9 cellular contexts compared by ENCODE assay signal in the genomic region with DNA sequence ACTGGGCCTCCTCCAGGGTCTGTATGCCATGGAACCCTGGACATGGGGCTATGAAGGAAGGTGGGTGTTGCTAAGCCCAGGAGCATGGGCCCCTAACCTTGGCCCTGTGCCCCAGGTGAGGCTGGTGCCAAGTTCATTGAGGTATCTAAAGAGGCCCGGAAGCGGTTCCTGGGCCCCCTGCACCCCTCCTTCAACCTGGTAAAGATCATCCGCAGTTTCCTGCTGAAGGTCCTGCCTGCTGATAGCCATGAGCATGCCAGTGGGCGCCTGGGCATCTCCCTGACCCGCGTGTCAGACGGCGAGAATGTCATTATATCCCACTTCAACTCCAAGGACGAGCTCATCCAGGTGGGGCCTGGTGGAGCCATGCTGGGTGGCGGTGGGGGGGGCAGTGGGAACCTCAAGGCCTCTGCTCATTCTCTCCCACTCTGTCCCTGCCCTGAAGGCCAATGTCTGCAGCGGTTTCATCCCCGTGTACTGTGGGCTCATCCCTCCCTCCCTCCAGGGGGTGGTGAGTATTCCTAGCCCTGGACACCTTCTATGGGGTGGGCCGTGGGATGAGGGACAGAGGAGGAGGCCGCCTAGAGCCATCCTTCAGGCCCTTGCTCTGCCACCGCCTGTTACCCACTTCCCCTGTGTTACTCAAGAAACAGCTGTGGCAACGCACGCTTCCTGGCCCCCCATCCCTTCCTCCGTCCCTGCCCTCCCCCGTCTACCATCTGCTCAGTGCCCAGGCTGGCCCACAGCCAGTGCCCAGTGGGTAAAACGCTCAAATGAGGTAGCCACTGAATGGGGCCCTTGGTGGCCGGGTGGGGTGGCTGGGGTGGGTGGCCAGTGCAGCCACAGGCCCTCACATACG. TPM values are rescaled to one million over a fixed set of nuclear protein-coding genes. Genes with fewer than 3 reads are reported as not detected.
DNase-seq lines count a peak whose midpoint lies in the region; ATAC-seq and TF ChIP-seq lines count a peak whose summit lies in the region.
"Had no signal": no experiment of that assay in that cellular context is flagged by ENCODE, and none has a peak within 500 bp of the region (broad histone marks: within the 10 kb centered on the region; RNA-seq: fewer than 3 reads in every experiment).

No MANE protein-coding gene starts in this region.

- H3K4me1 ChIP-seq in left ventricle myocardium inferior (peaks cover 71% of the 10 kb centered on the region), skeletal muscle tissue (ENCODE audit: control insufficient read depth in 3 of 3, insufficient read depth in 3 of 3, low read length in 3 of 3) (peaks cover 38 to 53% (median 39%) of the 10 kb centered on the region in 3 donors)

- ATAC-seq in T-helper 17 cell = no peak

- H3K36me3 ChIP-seq in left ventricle myocardium inferior (peaks cover 43% of the 10 kb centered on the region), skeletal muscle tissue (ENCODE audit: control insufficient read depth in 3 of 3, insufficient read depth in 3 of 3, low read length in 3 of 3) (peaks cover 12 to 28% (median 23%) of the 10 kb centered on the region in 3 donors)

- intact Hi-C loops in left ventricle myocardium inferior (cut with micrococcal nuclease) = no loop called here

- no peak for TF ChIP-seq POLR2A in erythroblast (IDR thresholded peaks at IDR 0.05; ENCODE audit: low read length)

- TF ChIP-seq CTCF in left ventricle myocardium inferior (IDR thresholded peaks at IDR 0.05; ENCODE audit: borderline replicate concordance) = no peak

- no peaks in the 10 kb centered on the region for H3K9me3 ChIP-seq in T-helper 17 cell (ENCODE audit: control insufficient read depth, low read length, poor library complexity, severe bottlenecking)
- no peaks in the 10 kb centered on the region for H3K9me3 ChIP-seq in left ventricle myocardium inferior (replicated peaks)
- no peaks in the 10 kb centered on the region for H3K9me3 ChIP-seq in skeletal muscle tissue (ENCODE audit: control insufficient read depth in 3 of 3, low read length in 3 of 3)

- peaks cover 4% of the 10 kb centered on the region for H3K4me1 Mint-ChIP-seq in T-helper 17 cell

- H3K9ac ChIP-seq in skeletal muscle tissue (ENCODE audit: low read depth in 1 of 3, low read length in 3 of 3) = peak overlapping the region; percentile 51 to 99 (median 65)

- peak overlapping the region; percentile 91 for H3K4me3 ChIP-seq in left ventricle myocardium inferior
- H3K4me3 ChIP-seq in skeletal muscle tissue (ENCODE audit: low read length in 3 of 3) = peak overlapping the region; percentile 30 to 94 (median 92)

- no peak overlapping the region for H3K27ac Mint-ChIP-seq in T-helper 17 cell

- peak overlapping the region; percentile 86 for H3K4me3 Mint-ChIP-seq in T-helper 17 cell

- H3K36me3 Mint-ChIP-seq in T-helper 17 cell (ENCODE audit: low read depth) = peaks cover 2% of the 10 kb centered on the region

- H3K27me3 Mint-ChIP-seq in T-helper 17 cell = peaks cover 4% of the 10 kb centered on the region

- no peaks in the 10 kb centered on the region for H3K27me3 ChIP-seq in left ventricle myocardium inferior (ENCODE audit: low read depth)
- H3K27me3 ChIP-seq in skeletal muscle tissue (ENCODE audit: control insufficient read depth in 3 of 3, insufficient read depth in 3 of 3, low read length in 3 of 3) = peaks cover 0 to 14% (median 5%) of the 10 kb centered on the region in 3 donors

- DNase-seq in GF-D8 (lab: John Stamatoyannopoulos, UW) = peak; percentile 60
- DNase-seq in T-helper 17 cell = no peak
- DNase-seq in left ventricle myocardium inferior = no peak
- DNase-seq in SKM-1 (lab: John Stamatoyannopoulos, UW; ENCODE audit: unreplicated experiment) = no peak
- DNase-seq in GOT3 (lab: John Stamatoyannopoulos, UW) = no peak
- DNase-seq in activated CD4-positive, alpha-beta T cell treated with anti-CD3 and anti-CD28 coated beads for 4 hours = no peak
- DNase-seq in erythroblast (lab: John Stamatoyannopoulos, UW) = no peak
- DNase-seq: NCI-H2107 had no signal

- H3K27ac ChIP-seq in left ventricle myocardium inferior (replicated peaks) (peak overlapping the region; percentile 99), skeletal muscle tissue (ENCODE audit: low read depth, low read length) (peak overlapping the region; percentile 95)

RNA-seq across cellular contexts. Expression of gene PNPLA2, which starts 3.0 kb away (rescaled TPM):
- 100 to 1,000 TPM; 178 to 182 TPM for total RNA-seq in T-helper 17 cell
- 300 TPM for total RNA-seq in left ventricle myocardium inferior
- 13.6 TPM for total RNA-seq in skeletal muscle tissue

RNA-seq across cellular contexts. Expression of gene CRACR2B, which starts 6.0 kb away (rescaled TPM):
- total RNA-seq in T-helper 17 cell (1 to 10 TPM in 1 of 2 donors, under 1 TPM in 1; 0.47 to 1.0 TPM), left ventricle myocardium inferior (23.2 TPM), skeletal muscle tissue (5.7 TPM)

RNA-seq across cellular contexts. Expression of gene CD151, which starts 11.0 kb away (rescaled TPM):
- 10 to 100 TPM; 54.9 to 67.3 TPM for total RNA-seq in T-helper 17 cell
- total RNA-seq in left ventricle myocardium inferior = 408 TPM
- total RNA-seq in skeletal muscle tissue = 94.5 TPM

RNA-seq across cellular contexts. Expression of gene RPLP2, which starts 12.0 kb away (rescaled TPM):
- total RNA-seq in T-helper 17 cell = 1,000 to 10,000 TPM; 4,178 to 4,199 TPM
- 871 TPM for total RNA-seq in left ventricle myocardium inferior
- total RNA-seq in skeletal muscle tissue = 414 TPM

RNA-seq across cellular contexts. Expression of gene PIDD1, which starts 16.7 kb away (rescaled TPM):
- total RNA-seq in T-helper 17 cell (10 to 100 TPM; 26.8 to 29.7 TPM), left ventricle myocardium inferior (7.1 TPM), skeletal muscle tissue (2.1 TPM)

Comparison
In these comparisons a context has a peak if more than half of its experiments do, and no peak if none do; other contexts are left out.
1. RNA of gene PNPLA2, which starts 3.0 kb away (total RNA-seq): 300 TPM in left ventricle myocardium inferior (single experiment) and 178 to 182 TPM in T-helper 17 cell; 13.6 TPM in skeletal muscle tissue (single experiment); every median in the first group is over 10 times any median in the second.